8 cellular contexts compared by ENCODE assay signal in the genomic region with DNA sequence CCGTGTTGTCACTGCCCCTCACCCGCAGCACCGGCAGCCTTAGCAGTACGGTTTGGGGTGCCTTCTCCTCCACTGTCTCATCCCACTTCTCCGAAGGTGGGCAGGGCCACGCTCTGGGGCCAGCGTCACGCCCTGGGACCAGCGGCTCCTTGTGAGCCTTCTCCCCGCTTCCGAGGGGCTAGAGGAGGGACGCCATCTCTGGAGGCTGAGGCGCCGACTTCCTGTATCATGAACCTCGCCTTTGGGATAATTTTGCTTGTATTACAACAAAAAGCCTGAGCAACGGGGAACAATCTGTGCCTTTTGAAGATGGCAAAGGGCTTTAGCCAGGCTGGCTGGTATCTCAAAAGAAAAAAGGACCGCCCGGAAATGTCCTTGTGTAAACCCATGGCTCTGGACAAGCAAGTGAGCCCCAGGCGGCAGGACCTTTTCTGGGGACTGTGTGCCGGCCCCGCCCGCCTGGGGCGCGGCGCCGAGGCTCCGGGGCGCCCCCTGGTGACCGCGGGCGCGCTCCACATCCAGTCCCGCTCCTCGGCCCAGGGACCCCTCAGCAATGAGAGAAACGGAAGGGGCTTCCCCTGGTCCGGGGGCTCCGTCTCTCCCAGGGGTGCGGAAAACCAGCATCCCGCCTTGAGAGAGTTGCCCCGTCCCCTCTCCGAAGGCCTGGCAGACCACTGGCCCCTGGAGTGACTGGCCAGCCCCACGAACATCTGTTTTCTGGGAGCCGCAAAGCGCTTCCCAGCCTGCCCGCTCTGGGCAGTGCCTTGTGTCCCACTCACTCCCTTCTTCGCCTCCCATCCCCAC. TPM values are rescaled to one million over a fixed set of nuclear protein-coding genes. Genes with fewer than 3 reads are reported as not detected.
A peak's percentile ranks its signal among the peaks of the same experiment; 100 is the strongest.
DNase-seq lines count a peak whose midpoint lies in the region; ATAC-seq and TF ChIP-seq lines count a peak whose summit lies in the region.

No MANE protein-coding gene starts in this region.

- ATAC-seq in GM19467 (IDR thresholded peaks at IDR 0.05; ENCODE audit: unreplicated experiment) (peak; percentile 80), HG03571 (IDR thresholded peaks at IDR 0.05; ENCODE audit: unreplicated experiment) (peak; percentile 66), left ventricle myocardium superior (peak; percentile 74)

- 4% methylated on average over 46 of the region's 46 CpGs for whole genome bisulfite sequencing in prostate gland

- peak; percentile 95 to 96 (median 96) for TF ChIP-seq CTCF in prostate gland (IDR thresholded peaks at IDR 0.05)

- no peaks in the 10 kb centered on the region for H3K36me3 ChIP-seq in prostate gland

- intact Hi-C loops in left ventricle myocardium superior (cut with micrococcal nuclease) = loop anchor here (5.0 kb wide), 1 partner anchor 43 kb away; no protein-coding TSS in a partner anchor
- intact Hi-C loops in prostate gland (cut with DNase I) = loop anchor here (2.0 to 10.0 kb wide), 4 partner anchors 16 to 1300 kb away; partner anchors contain the start of gene RASSF4

- no peaks in the 10 kb centered on the region for H3K27me3 ChIP-seq in prostate gland (replicated peaks; ENCODE audit: insufficient read depth)

- DNase-seq in DMS153 treated with DMSO at 0.1 percent for 48 hours (lab: John Stamatoyannopoulos, UW; ENCODE audit: unreplicated experiment) (peak; percentile 54), SW480 (ENCODE audit: low spot score) (peak; percentile 49), amniotic stem cell (lab: John Stamatoyannopoulos, UW) (peak; percentile 27), left ventricle myocardium superior (peak; percentile 85), prostate gland (ENCODE audit: low spot score) (peak; percentile 59), putamen (ENCODE audit: low spot score) (no peak)

- H3K9me3 ChIP-seq in prostate gland = no peaks in the 10 kb centered on the region

- H3K4me3 ChIP-seq in prostate gland = peak overlapping the region; percentile 31 to 33

- H3K4me1 ChIP-seq in prostate gland (replicated peaks) = peaks cover 10% of the 10 kb centered on the region

- no peak for TF ChIP-seq POLR2A in prostate gland (IDR thresholded peaks at IDR 0.05)

- peak overlapping the region; percentile 71 to 73 for H3K27ac ChIP-seq in prostate gland

RNA-seq across cellular contexts. Expression of gene DEPP1, which starts 3.8 kb away (rescaled TPM):
- 32.2 TPM for total RNA-seq in left ventricle myocardium superior
- total RNA-seq in prostate gland = 100 to 1,000 TPM in 1 of 2 donors, 10 to 100 TPM in 1; 27.2 to 144 TPM

RNA-seq across cellular contexts. Expression of gene RASSF4, which starts 15.2 kb away (rescaled TPM):
- total RNA-seq in left ventricle myocardium superior = 93.5 TPM
- 10 to 100 TPM in 1 of 2 donors, 1 to 10 TPM in 1; 6.1 to 31.0 TPM for total RNA-seq in prostate gland

RNA-seq across cellular contexts. Expression of gene ZNF22, which starts 25.9 kb away (rescaled TPM):
- total RNA-seq in left ventricle myocardium superior = 12.6 TPM
- total RNA-seq in prostate gland = 10 to 100 TPM; 15.8 to 24.2 TPM
